ENCODE assay signal across 26 cellular contexts in genomic region chr2:38660282-38660681, GRCh38. TPM values are rescaled to one million over a fixed set of nuclear protein-coding genes. Genes with fewer than 3 reads are reported as not detected.
DNase-seq lines count a peak whose midpoint lies in the region; ATAC-seq, FAIRE-seq and TF ChIP-seq lines count a peak whose summit lies in the region.
"Had no signal": no experiment of that assay in that cellular context is flagged by ENCODE, and none has a peak within 500 bp of the region (broad histone marks: within the 10 kb centered on the region; RNA-seq: fewer than 3 reads in every experiment).

No MANE protein-coding gene starts in this region.

- no peak for TF ChIP-seq POLR2A in HepG2 (IDR thresholded peaks at IDR 0.05; ENCODE audit: insufficient read depth in 1 of 2, low read depth in 2 of 2, low read length in 2 of 2)
- no peak for TF ChIP-seq POLR2A in right lobe of liver (IDR thresholded peaks at IDR 0.05)

- no peak overlapping the region for H2AFZ ChIP-seq in HepG2 (ENCODE audit: low read length)

- H3K27ac Mint-ChIP-seq in WTC11: no peak overlapping the region
- H3K27ac Mint-ChIP-seq: CD14-positive monocyte; CD4-positive, CD25-positive, alpha-beta regulatory T cell; CD8-positive, alpha-beta memory T cell had no signal

- H3K36me3 Mint-ChIP-seq in WTC11: no peaks in the 10 kb centered on the region
- H3K36me3 Mint-ChIP-seq: CD14-positive monocyte; CD4-positive, alpha-beta memory T cell; CD4-positive, CD25-positive, alpha-beta regulatory T cell had no signal

- H3K4me1 Mint-ChIP-seq in WTC11: no peaks in the 10 kb centered on the region; the same call in 1 of the 2 replicates

- no peaks in the 10 kb centered on the region for H3K9me3 Mint-ChIP-seq in WTC11
- H3K9me3 Mint-ChIP-seq: CD4-positive, alpha-beta memory T cell; CD4-positive, CD25-positive, alpha-beta regulatory T cell; CD8-positive, alpha-beta memory T cell had no signal

- DNase-seq in HepG2 (ENCODE audit: low spot score): no peak
- no peak for DNase-seq in right lobe of liver
- DNase-seq in WTC11 (ENCODE audit: low spot score): no peak
- DNase-seq in SIG-M5 (lab: John Stamatoyannopoulos, UW): no peak
- DNase-seq in NCI-H146 treated with DMSO at 0.1 percent for 48 hours (lab: John Stamatoyannopoulos, UW; ENCODE audit: unreplicated experiment): no peak
- DNase-seq: 8988T; ACHN; BE2C; C1 segment of cervical spinal cord; CD4-positive, alpha-beta memory T cell; CD4-positive, CD25-positive, alpha-beta regulatory T cell; CD8-positive, alpha-beta memory T cell; COR-L47; DMS 273 treated with DMSO at 0.1 percent for 48 hours; DMS153; DMS53; DMS79; DND-41; EL; GDM1 had no signal

- H3K27me3 ChIP-seq in HepG2 (ENCODE audit: control insufficient read depth in 1 of 2, insufficient read depth in 2 of 2, low read length in 2 of 2) (no peaks in the 10 kb centered on the region), right lobe of liver (no peaks in the 10 kb centered on the region)
- H3K27me3 ChIP-seq: BE2C, BLaER1 had no signal

- no TSS peak for BruUV-seq in HepG2 (replicated peaks; lab: Mats Ljungman, UMichigan)

- ATAC-seq in HepG2 (no peak), right lobe of liver (no peak), WTC11 (no peak)
- ATAC-seq: GM12878 had no signal

- no peak overlapping the region for H3K9ac ChIP-seq in HepG2 (ENCODE audit: insufficient read depth, low read depth, low read length)
- H3K9ac ChIP-seq: BLaER1 had no signal

- H3K27me3 Mint-ChIP-seq in WTC11 (ENCODE audit: low read depth): no peaks in the 10 kb centered on the region
- H3K27me3 Mint-ChIP-seq: CD4-positive, alpha-beta memory T cell; CD4-positive, CD25-positive, alpha-beta regulatory T cell; CD8-positive, alpha-beta memory T cell had no signal

- no peaks in the 10 kb centered on the region for H3K9me3 ChIP-seq in HepG2 (ENCODE audit: low read length)
- no peaks in the 10 kb centered on the region for H3K9me3 ChIP-seq in right lobe of liver
- H3K9me3 ChIP-seq: BE2C, BLaER1 had no signal

- FAIRE-seq in HepG2 (lab: Jason Lieb, UNC): no peak
- FAIRE-seq: A204.1, GM12878, GM12892, GM18507 had no signal

- H3K4me2 ChIP-seq in HepG2 (ENCODE audit: low read depth, low read length): no peak overlapping the region
- H3K4me2 ChIP-seq: BLaER1 had no signal

- in situ Hi-C loops in HepG2 (cut with HindIII; ENCODE audit: extremely low pct_ligation_motif_present, low pct_unique_long_range_greater_than_20kb): no loop called here

- H3K4me3 Mint-ChIP-seq in WTC11: no peak overlapping the region
- H3K4me3 Mint-ChIP-seq: CD14-positive monocyte; CD4-positive, alpha-beta memory T cell; CD4-positive, CD25-positive, alpha-beta regulatory T cell had no signal

- no peaks in the 10 kb centered on the region for H3K79me2 ChIP-seq in HepG2 (ENCODE audit: insufficient read depth, low read length)

- H3K4me1 ChIP-seq in HepG2 (ENCODE audit: insufficient read depth, low read length) (peaks cover 14% of the 10 kb centered on the region), right lobe of liver (no peaks in the 10 kb centered on the region)
- H3K4me1 ChIP-seq: BE2C, BLaER1 had no signal

- intact Hi-C loops in HepG2 (cut with micrococcal nuclease; ENCODE audit: unreplicated experiment) (no loop called here), right lobe of liver (cut with DNase I) (loop anchor here in 1 of 2 donors (10.0 kb wide), 1 partner anchor 45 kb away; no protein-coding TSS in a partner anchor)

- H3K36me3 ChIP-seq in HepG2 (replicated peaks in 1 of 2; ENCODE audit: control insufficient read depth in 1 of 2, insufficient read depth in 2 of 2, low read length in 2 of 2): no peaks in the 10 kb centered on the region
- H3K36me3 ChIP-seq in right lobe of liver: no peaks in the 10 kb centered on the region
- H3K36me3 ChIP-seq: BE2C, BLaER1 had no signal

- TF ChIP-seq CTCF in HepG2 (CRISPR knock-in tag; IDR thresholded peaks at IDR 0.05) (no peak), right lobe of liver (IDR thresholded peaks at IDR 0.05) (no peak), WTC11 (IDR thresholded peaks at IDR 0.05) (no peak)

- H3K4me3 ChIP-seq in HepG2 (replicated peaks in 1 of 3; ENCODE audit: insufficient read depth in 1 of 3, low read depth in 2 of 3, low read length in 3 of 3): no peak overlapping the region
- H3K4me3 ChIP-seq in right lobe of liver: no peak overlapping the region
- H3K4me3 ChIP-seq: BLaER1, GM12878 had no signal

- TF ChIP-seq RAD21 in HepG2 (CRISPR knock-in tag; IDR thresholded peaks at IDR 0.05): no peak

- H3K27ac ChIP-seq in HepG2 (ENCODE audit: extremely low read length, insufficient read depth, low read length) (no peak overlapping the region), right lobe of liver (no peak overlapping the region)
- H3K27ac ChIP-seq: BLaER1 had no signal

- no peaks in the 10 kb centered on the region for H4K20me1 ChIP-seq in HepG2 (ENCODE audit: insufficient read depth, low read length)
- H4K20me1 ChIP-seq: BLaER1 had no signal

- 96% methylated on average over 3 of the region's 3 CpGs for WGBS in HepG2 (ENCODE audit: low lambda C conversion rate)
- 89% methylated on average over 3 of the region's 3 CpGs for WGBS in right lobe of liver (ENCODE audit: insufficient coverage, low coverage, low lambda C conversion rate, missing lambda C conversion rate)

- CTCF ChIA-PET in HepG2 (lab: Yijun Ruan, JAX; ENCODE audit: low intra/inter-chr PET ratio, low total read pairs) (no interaction called here), WTC11 (lab: Charles Lee) (no interaction called here)

- TF ChIP-seq EP300 in HepG2 (IDR thresholded peaks at IDR 0.05; ENCODE audit: low read depth in 2 of 2, low read length in 2 of 2) (no peak), HepG2 (CRISPR knock-in tag; IDR thresholded peaks at IDR 0.05; ENCODE audit: borderline replicate concordance) (no peak)

- POLR2A ChIA-PET in HepG2 (lab: Yijun Ruan, JAX): no interaction called here
- POLR2A ChIA-PET in WTC11 (lab: Charles Lee): no interaction called here

TF ChIP-seq in HepG2, 621 proteins besides CTCF, POLR2A, EP300 and RAD21 (continues in another document):
- no peak for TF ChIP-seq ELF4 (CRISPR knock-in tag; IDR thresholded peaks at IDR 0.05; ENCODE audit: borderline replicate concordance)

TF ChIP-seq in WTC11, 78 proteins besides CTCF, POLR2A, EP300 and RAD21:
- TF ChIP-seq ZNF121 (CRISPR knock-in tag; IDR thresholded peaks at IDR 0.05): 0 out of 2 replicates have a peak, but pooled peaks have one; percentile 7
- no peak for TF ChIP-seq ZNF263 (CRISPR knock-in tag; IDR thresholded peaks at IDR 0.05; ENCODE audit: low read depth)

RNA-seq across cellular contexts. Expression of gene GALM, which starts 5.6 kb away (rescaled TPM):
- 90.0 and 114 TPM in 2 replicates for total RNA-seq in HepG2 (2016; rRNA removed; fragmentation: Illumina TruSeq; extraction: Trizol)
- total RNA-seq in HepG2 (2016; cell fraction: cytosol; rRNA removed; fragmentation: Illumina TruSeq; extraction: Trizol; ENCODE audit: low read depth): 23.4 and 25.3 TPM in 2 replicates
- 97.4 and 121 TPM in 2 replicates for total RNA-seq in HepG2 (2016; cell fraction: insoluble cytoplasmic fraction; rRNA removed; fragmentation: Illumina TruSeq; extraction: Trizol)
- 42.3 and 46.2 TPM in 2 replicates for total RNA-seq in HepG2 (2016; cell fraction: membrane; rRNA removed; fragmentation: Illumina TruSeq; extraction: Trizol)
- 40.2 and 41.1 TPM in 2 replicates for total RNA-seq in HepG2 (2016; cell fraction: nucleus; rRNA removed; fragmentation: Illumina TruSeq; extraction: Trizol)
- polyA plus RNA-seq in HepG2 (2011; rRNA removed): 60.3 and 65.5 TPM in 2 replicates
- 55.9 and 67.8 TPM in 2 replicates for polyA plus RNA-seq in HepG2 (2011; cell fraction: cytosol; rRNA removed)
- polyA plus RNA-seq in HepG2 (2011; cell fraction: nucleus; rRNA removed): 18.3 and 26.1 TPM in 2 replicates
- polyA plus RNA-seq in HepG2 (2012): 53.1 and 67.0 TPM in 2 replicates
- 17.3 and 18.5 TPM in 2 replicates for polyA plus RNA-seq in HepG2 (2016; cell fraction: cytosol; fragmentation: Illumina TruSeq; extraction: Trizol; ENCODE audit: low read depth)
- polyA plus RNA-seq in HepG2 (2016; cell fraction: insoluble cytoplasmic fraction; fragmentation: Illumina TruSeq; extraction: Trizol; ENCODE audit: low read depth): 102 TPM in 2 replicates
- 25.4 and 26.1 TPM in 2 replicates for polyA plus RNA-seq in HepG2 (2016; cell fraction: membrane; fragmentation: Illumina TruSeq; extraction: Trizol; ENCODE audit: low read depth)
- 43.2 and 47.8 TPM in 2 replicates for polyA plus RNA-seq in HepG2 (2016; cell fraction: nucleus; fragmentation: Illumina TruSeq; extraction: Trizol; ENCODE audit: insufficient read depth, low read depth)
- 20.6 and 67.6 TPM in 2 replicates for polyA minus RNA-seq in HepG2 (2011; rRNA and poly(A)+ RNA removed; ENCODE audit: low replicate concordance)
- 37.5 and 41.1 TPM in 2 replicates for polyA minus RNA-seq in HepG2 (2011; cell fraction: cytosol; rRNA and poly(A)+ RNA removed)
- polyA minus RNA-seq in HepG2 (2011; cell fraction: nucleus; rRNA and poly(A)+ RNA removed): 40.4 and 46.2 TPM in 2 replicates
- 10 to 100 TPM; 26.2 to 47.9 (median 36.7) TPM for total RNA-seq in right lobe of liver
- 11.2 to 13.5 TPM (median 12.3 TPM) in 3 replicates for total RNA-seq in WTC11 (2021)

RNA-seq across cellular contexts. Expression of gene HNRNPLL, which starts 57.6 kb away (rescaled TPM):
- total RNA-seq in HepG2 (2016; rRNA removed; fragmentation: Illumina TruSeq; extraction: Trizol) (91.9 and 103 TPM in 2 replicates), right lobe of liver (10 to 100 TPM in 5 of 6 experiments, 1 to 10 TPM in 1; 9.2 to 15.9 (median 13.9) TPM), WTC11 (2021) (63.1 to 66.4 TPM (median 65.3 TPM) in 3 replicates)
- total RNA-seq in HepG2 (2016; cell fraction: cytosol; rRNA removed; fragmentation: Illumina TruSeq; extraction: Trizol; ENCODE audit: low read depth): 52.7 and 54.6 TPM in 2 replicates
- 92.9 and 108 TPM in 2 replicates for total RNA-seq in HepG2 (2016; cell fraction: insoluble cytoplasmic fraction; rRNA removed; fragmentation: Illumina TruSeq; extraction: Trizol)
- total RNA-seq in HepG2 (2016; cell fraction: membrane; rRNA removed; fragmentation: Illumina TruSeq; extraction: Trizol): 54.8 and 56.7 TPM in 2 replicates
- total RNA-seq in HepG2 (2016; cell fraction: nucleus; rRNA removed; fragmentation: Illumina TruSeq; extraction: Trizol): 147 and 151 TPM in 2 replicates
- 34.3 and 49.4 TPM in 2 replicates for polyA plus RNA-seq in HepG2 (2011; rRNA removed)
- 17.6 and 20.9 TPM in 2 replicates for polyA plus RNA-seq in HepG2 (2011; cell fraction: cytosol; rRNA removed)
- polyA plus RNA-seq in HepG2 (2011; cell fraction: nucleus; rRNA removed): 29.2 and 34.2 TPM in 2 replicates
- 32.8 and 45.3 TPM in 2 replicates for polyA plus RNA-seq in HepG2 (2012)
- 13.0 and 17.4 TPM in 2 replicates for polyA plus RNA-seq in HepG2 (2016; cell fraction: cytosol; fragmentation: Illumina TruSeq; extraction: Trizol; ENCODE audit: low read depth)
- polyA plus RNA-seq in HepG2 (2016; cell fraction: insoluble cytoplasmic fraction; fragmentation: Illumina TruSeq; extraction: Trizol; ENCODE audit: low read depth): 75.8 and 78.0 TPM in 2 replicates
- 27.6 and 27.9 TPM in 2 replicates for polyA plus RNA-seq in HepG2 (2016; cell fraction: membrane; fragmentation: Illumina TruSeq; extraction: Trizol; ENCODE audit: low read depth)
- polyA plus RNA-seq in HepG2 (2016; cell fraction: nucleus; fragmentation: Illumina TruSeq; extraction: Trizol; ENCODE audit: insufficient read depth, low read depth): 66.8 and 68.2 TPM in 2 replicates
- polyA minus RNA-seq in HepG2 (2011; rRNA and poly(A)+ RNA removed; ENCODE audit: low replicate concordance): 14.7 and 21.6 TPM in 2 replicates
- 25.8 and 30.8 TPM in 2 replicates for polyA minus RNA-seq in HepG2 (2011; cell fraction: cytosol; rRNA and poly(A)+ RNA removed)
- polyA minus RNA-seq in HepG2 (2011; cell fraction: nucleus; rRNA and poly(A)+ RNA removed): 227 and 258 TPM in 2 replicates

Comparison
In these comparisons a context has a peak if more than half of its experiments do, and no peak if none do; other contexts are left out.
1. Of the 50 proteins assayed by ChIP-seq in both HepG2 and WTC11: peak only in HepG2: none; only in WTC11: none; in both: ZNF121; in neither: 49.